In genomic region chr15:82566690-82567089, GRCh38 we compare ENCODE assay signal across 3 cellular contexts.
TF ChIP-seq lines count a peak whose summit lies in the region.

No MANE protein-coding gene starts in this region.

TF ChIP-seq in SK-N-SH, 30 proteins besides CTCF, POLR2A, EP300 and RAD21:
- TF ChIP-seq MEF2A (IDR thresholded peaks at IDR 0.05; ENCODE audit: borderline replicate concordance, low read depth) (no peak), FOSL2 (IDR thresholded peaks at IDR 0.05; ENCODE audit: borderline replicate concordance, low read depth) (no peak), TAF1 (IDR thresholded peaks at IDR 0.05; ENCODE audit: borderline replicate concordance, low read depth, low read length) (no peak), YY1 (IDR thresholded peaks at IDR 0.05; ENCODE audit: low read depth) (no peak), TEAD4 (IDR thresholded peaks at IDR 0.05; ENCODE audit: borderline replicate concordance, insufficient read depth) (no peak), GATA2 (CRISPR knock-in tag; IDR thresholded peaks at IDR 0.05) (no peak), FOXJ3 (CRISPR knock-in tag; IDR thresholded peaks at IDR 0.05) (no peak), IRF3 (IDR thresholded peaks at IDR 0.05; ENCODE audit: low read depth, low read length) (no peak), JUND (IDR thresholded peaks at IDR 0.05) (no peak), NFIC (IDR thresholded peaks at IDR 0.05; ENCODE audit: borderline replicate concordance) (no peak), POLR2AphosphoS5 (IDR thresholded peaks at IDR 0.05; ENCODE audit: low read depth, low read length) (no peak), USF2 (IDR thresholded peaks at IDR 0.05; ENCODE audit: borderline replicate concordance, low read depth, low read length) (no peak)

TF ChIP-seq in SK-N-SH treated with all-trans-retinoic acid at 6 μM for 48 hours, 23 proteins besides CTCF, POLR2A, EP300 and RAD21:
- no peak for TF ChIP-seq SNAI2 (CRISPR knock-in tag; IDR thresholded peaks at IDR 0.05)
- TF ChIP-seq RARB (CRISPR knock-in tag; IDR thresholded peaks at IDR 0.05), result no peak
- no peak for TF ChIP-seq OSR1 (CRISPR knock-in tag; IDR thresholded peaks at IDR 0.05)
- no peak for TF ChIP-seq ZFP3 (CRISPR knock-in tag; IDR thresholded peaks at IDR 0.05)
- no peak for TF ChIP-seq CSRNP3 (CRISPR knock-in tag; IDR thresholded peaks at IDR 0.05)

TF ChIP-seq in K562, 482 proteins besides CTCF, POLR2A, EP300 and RAD21 (continues in another document):
- TF ChIP-seq TEAD4 (IDR thresholded peaks at IDR 0.05; ENCODE audit: low read length) (peak; percentile 33; the same call in 1 of the 2 replicates), TEAD4 (CRISPR knock-in tag; IDR thresholded peaks at IDR 0.05; ENCODE audit: borderline replicate concordance) (no peak), TAF7 (tag; IDR thresholded peaks at IDR 0.05) (peak; percentile 4; the same call in 1 of the 2 replicates), SMARCE1 (IDR thresholded peaks at IDR 0.05) (peak; percentile 22; the same call in 1 of the 2 replicates), MYC (IDR thresholded peaks at IDR 0.05; ENCODE audit: low read depth, low read length) (peak; percentile 65), MYC (CRISPR knock-in tag; IDR thresholded peaks at IDR 0.05; ENCODE audit: borderline replicate concordance, low read depth) (no peak), ZNF449 (CRISPR knock-in tag; IDR thresholded peaks at IDR 0.05) (no peak), ATF3 (IDR thresholded peaks at IDR 0.05) (peak; percentile 88), ATF3 (CRISPR knock-in tag; conservative IDR thresholded peaks at IDR 0.05) (no peak), ZNF316 (IDR thresholded peaks at IDR 0.05) (peak; percentile 50; the same call in 1 of the 2 replicates), SMARCA4 (IDR thresholded peaks at IDR 0.05) (0 out of 2 replicates have a peak, but pooled peaks have one; percentile 34), NRF1 (conservative IDR thresholded peaks at IDR 0.05 in 1 of 2, IDR thresholded peaks at IDR 0.05 in 1 of 2) (peak in 1 of 2 experiments; percentile 12; a peak in 1 of 4 replicates), FOXA3 (CRISPR knock-in tag; conservative IDR thresholded peaks at IDR 0.05 in 1 of 2, IDR thresholded peaks at IDR 0.05 in 1 of 2) (peak in 1 of 2 experiments; percentile 51; a peak in 2 of 4 replicates), ZC3H11A (IDR thresholded peaks at IDR 0.05; ENCODE audit: low read depth, low read length) (no peak), ZEB2 (IDR thresholded peaks at IDR 0.05) (peak; percentile 17; the same call in 1 of the 2 replicates), EP400 (IDR thresholded peaks at IDR 0.05) (peak; percentile 41; the same call in 1 of the 2 replicates), ETV6 (IDR thresholded peaks at IDR 0.05; ENCODE audit: borderline replicate concordance in 1 of 2, low read depth in 2 of 2, low read length in 1 of 2) (no peak), ETV6 (CRISPR knock-in tag; IDR thresholded peaks at IDR 0.05; ENCODE audit: borderline replicate concordance) (no peak), ZNF696 (CRISPR knock-in tag; conservative IDR thresholded peaks at IDR 0.05) (no peak), LEF1 (IDR thresholded peaks at IDR 0.05) (peak; percentile 52; the same call in 1 of the 2 replicates), ATF7 (IDR thresholded peaks at IDR 0.05) (peak; percentile 90), POLR2G (IDR thresholded peaks at IDR 0.05; ENCODE audit: low read depth, low read length) (no peak), CTBP1 (IDR thresholded peaks at IDR 0.05; ENCODE audit: borderline replicate concordance) (peak; percentile 75), TAF9B (IDR thresholded peaks at IDR 0.05; ENCODE audit: partially characterized antibody) (no peak), CXXC5 (CRISPR knock-in tag; IDR thresholded peaks at IDR 0.05) (0 out of 2 replicates have a peak, but pooled peaks have one; percentile 23), PKNOX1 (IDR thresholded peaks at IDR 0.05) (peak; percentile 72), FOXJ2 (tag; IDR thresholded peaks at IDR 0.05) (peak; percentile 80), ZNF318 (IDR thresholded peaks at IDR 0.05; ENCODE audit: borderline replicate concordance in 1 of 2, low read depth in 1 of 2) (peak in 1 of 2 experiments; percentile 65; a peak in 2 of 4 replicates), ZNF24 (IDR thresholded peaks at IDR 0.05) (peak; percentile 33; the same call in 1 of the 2 replicates), ZNF766 (CRISPR knock-in tag; conservative IDR thresholded peaks at IDR 0.05) (0 out of 2 replicates have a peak, but pooled peaks have one; percentile 17), SMAD4 (CRISPR knock-in tag; conservative IDR thresholded peaks at IDR 0.05) (no peak; the same call in 1 of the 2 replicates), JUN (IDR thresholded peaks at IDR 0.05; ENCODE audit: borderline replicate concordance, low read depth, low read length) (0 out of 2 replicates have a peak, but pooled peaks have one; percentile 15), JUN (CRISPR knock-in tag; IDR thresholded peaks at IDR 0.05; ENCODE audit: borderline replicate concordance) (no peak), ZBTB11 (CRISPR knock-in tag; IDR thresholded peaks at IDR 0.05) (no peak), EGR1 (conservative IDR thresholded peaks at IDR 0.05) (no peak), SUPT5H (IDR thresholded peaks at IDR 0.05) (no peak), ZFP1 (CRISPR knock-in tag; IDR thresholded peaks at IDR 0.05) (no peak), FOXK1 (CRISPR knock-in tag; IDR thresholded peaks at IDR 0.05; ENCODE audit: borderline replicate concordance) (no peak), CEBPG (CRISPR knock-in tag; IDR thresholded peaks at IDR 0.05) (no peak), CEBPG (tag; conservative IDR thresholded peaks at IDR 0.05 in 1 of 2, IDR thresholded peaks at IDR 0.05 in 1 of 2) (peak; percentile 69 to 86), FOSL1 (tag; conservative IDR thresholded peaks at IDR 0.05) (0 out of 2 replicates have a peak, but pooled peaks have one; percentile 17), SOX6 (IDR thresholded peaks at IDR 0.05) (peak; percentile 76), RCOR1 (IDR thresholded peaks at IDR 0.05; ENCODE audit: borderline replicate concordance in 1 of 2, low read depth in 2 of 2, low read length in 2 of 2) (peak in 1 of 2 experiments; percentile 72; a peak in 1 of 4 replicates), C11orf30 (IDR thresholded peaks at IDR 0.05; ENCODE audit: low read depth) (peak; percentile 62), ZNF778 (CRISPR knock-in tag; IDR thresholded peaks at IDR 0.05) (no peak)
